Comparison of ENCODE assay signal across 1 cellular context in genomic region chr2:145484443-145485086, GRCh38.
TF ChIP-seq lines count a peak whose summit lies in the region.

No MANE protein-coding gene starts in this region.

TF ChIP-seq in HepG2, 621 proteins besides CTCF, POLR2A, EP300 and RAD21 (continued from another document):
- TF ChIP-seq ZXDC (CRISPR knock-in tag; IDR thresholded peaks at IDR 0.05) = no peak
